ENCODE assay signal across 8 cellular contexts in the genomic region with DNA sequence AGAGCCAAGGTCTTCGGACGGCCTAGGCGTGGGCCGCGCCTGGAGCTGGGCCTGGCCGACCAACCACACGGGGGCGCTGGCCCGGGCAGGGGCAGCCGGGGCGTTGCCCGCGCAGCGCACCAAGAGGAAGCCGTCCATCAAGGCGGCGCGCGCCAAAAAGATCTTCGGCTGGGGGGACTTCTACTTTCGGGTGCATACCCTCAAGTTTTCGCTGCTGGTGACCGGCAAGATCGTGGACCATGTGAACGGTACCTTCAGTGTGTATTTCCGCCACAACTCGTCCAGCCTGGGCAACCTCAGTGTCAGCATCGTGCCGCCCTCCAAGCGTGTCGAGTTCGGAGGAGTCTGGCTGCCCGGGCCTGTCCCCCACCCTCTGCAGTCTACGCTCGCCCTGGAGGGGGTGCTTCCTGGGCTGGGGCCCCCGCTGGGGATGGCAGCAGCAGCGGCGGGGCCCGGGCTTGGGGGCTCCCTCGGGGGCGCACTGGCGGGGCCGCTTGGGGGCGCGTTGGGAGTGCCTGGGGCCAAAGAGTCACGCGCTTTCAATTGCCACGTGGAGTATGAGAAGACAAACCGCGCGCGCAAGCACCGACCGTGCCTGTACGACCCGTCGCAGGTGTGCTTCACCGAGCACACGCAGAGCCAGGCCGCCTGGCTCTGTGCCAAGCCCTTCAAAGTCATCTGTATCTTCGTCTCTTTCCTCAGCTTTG. TPM values are rescaled to one million over a fixed set of nuclear protein-coding genes. Genes with fewer than 3 reads are reported as not detected.
DNase-seq lines count a peak whose midpoint lies in the region; ATAC-seq and TF ChIP-seq lines count a peak whose summit lies in the region.

No MANE protein-coding gene starts in this region.

- ATAC-seq in stimulated activated naive CD8-positive, alpha-beta T cell treated with anti-CD3 and anti-CD28 coated beads, Interleukin-15, Interleukin-2, amounts not matched to agents 100 U/mL and 50 U/mL, for 24 hours = peak; percentile 36
- ATAC-seq in GM18870 (IDR thresholded peaks at IDR 0.05; ENCODE audit: unreplicated experiment) = no peak

- DNase-seq in NCI-H748 (lab: John Stamatoyannopoulos, UW; ENCODE audit: unreplicated experiment) = peak; percentile 78
- DNase-seq in activated naive CD4-positive, alpha-beta T cell treated with Interleukin-2 at 50 U/mL for 16 hours = peak; percentile 61
- peak; percentile 79 for DNase-seq in iPS-NIHi11 (ENCODE audit: low spot score)
- peak; percentile 83 for DNase-seq in stimulated activated naive CD8-positive, alpha-beta T cell treated with anti-CD3 and anti-CD28 coated beads, Interleukin-15, Interleukin-2, amounts not matched to agents 100 U/mL and 50 U/mL, for 24 hours
- DNase-seq in pons (ENCODE audit: low spot score) = no peak
- no peak for DNase-seq in ureter (ENCODE audit: low spot score)

- TF ChIP-seq CTCF in GM12874 (IDR thresholded peaks at IDR 0.05; ENCODE audit: insufficient read depth, low read depth, low read length) = peak; percentile 76

RNA-seq across cellular contexts. Expression of gene SHMT2, which starts 4.4 kb away (rescaled TPM):
- total RNA-seq in ureter = 97.4 TPM

RNA-seq across cellular contexts. Expression of gene NXPH4, which starts 8.5 kb away (rescaled TPM):
- not detected for total RNA-seq in ureter

RNA-seq across cellular contexts. Expression of gene STAC3, which starts 25.9 kb away (rescaled TPM):
- 3.0 TPM for total RNA-seq in ureter

Comparison
In these comparisons a context has a peak if more than half of its experiments do, and no peak if none do; other contexts are left out.
1. DNase-seq: peak in NCI-H748 (single experiment), activated naive CD4-positive, alpha-beta T cell treated with Interleukin-2 at 50 U/mL for 16 hours (single experiment), iPS-NIHi11 (single experiment) and stimulated activated naive CD8-positive, alpha-beta T cell treated with anti-CD3 and anti-CD28 coated beads, Interleukin-15, Interleukin-2, amounts not matched to agents 100 U/mL and 50 U/mL, for 24 hours (single experiment); none in pons (single experiment) and ureter (single experiment).